In genomic region chr2:112481528-112482228, GRCh38 we compare ENCODE assay signal across 1 cellular context.
TF ChIP-seq lines count a peak whose summit lies in the region.

Gene TTL, plus strand, starts transcription at chr2:112482156. Its CDS starts 189 bp downstream, at chr2:112482345.

TF ChIP-seq in K562, 482 proteins besides CTCF, POLR2A, EP300 and RAD21 (continued from another document and continues in another):
- no peak for TF ChIP-seq RNF219 (CRISPR knock-in tag; IDR thresholded peaks at IDR 0.05)
- no peak for TF ChIP-seq MEF2D (tag; conservative IDR thresholded peaks at IDR 0.05; ENCODE audit: low read depth)
- no peak for TF ChIP-seq ZNF311 (CRISPR knock-in tag; IDR thresholded peaks at IDR 0.05)
- TF ChIP-seq CSDE1 (IDR thresholded peaks at IDR 0.05), result no peak
- TF ChIP-seq MCM7 (IDR thresholded peaks at IDR 0.05), result no peak
- no peak for TF ChIP-seq MTA1 (IDR thresholded peaks at IDR 0.05; ENCODE audit: borderline replicate concordance)
- TF ChIP-seq ZNF232 (CRISPR knock-in tag; IDR thresholded peaks at IDR 0.05), result no peak
- no peak for TF ChIP-seq MAFK (IDR thresholded peaks at IDR 0.05; ENCODE audit: low read length)
- TF ChIP-seq E4F1 (CRISPR knock-in tag; IDR thresholded peaks at IDR 0.05; ENCODE audit: borderline replicate concordance), result no peak
- TF ChIP-seq CEBPZ (IDR thresholded peaks at IDR 0.05; ENCODE audit: borderline replicate concordance, low read depth, low read length), result no peak
- peak; percentile 59; the same call in 1 of the 2 replicates for TF ChIP-seq NKRF (IDR thresholded peaks at IDR 0.05; ENCODE audit: borderline replicate concordance)
- no peak for TF ChIP-seq ELF4 (CRISPR knock-in tag; IDR thresholded peaks at IDR 0.05)
- TF ChIP-seq KLF16 (IDR thresholded peaks at IDR 0.05), result no peak
- TF ChIP-seq SREBF1 (IDR thresholded peaks at IDR 0.05; ENCODE audit: borderline replicate concordance, low read depth, low read length), result no peak
- TF ChIP-seq USF1 (CRISPR knock-in tag; IDR thresholded peaks at IDR 0.05), result no peak
- peak; percentile 65 for TF ChIP-seq SAP30 (IDR thresholded peaks at IDR 0.05; ENCODE audit: borderline replicate concordance, insufficient read depth, low read depth, low read length, poor library complexity, severe bottlenecking)
- TF ChIP-seq THRA (IDR thresholded peaks at IDR 0.05), result no peak
- TF ChIP-seq PCBP2 (IDR thresholded peaks at IDR 0.05; ENCODE audit: low read depth, low read length, poor library complexity, severe bottlenecking), result no peak
- TF ChIP-seq FOS (IDR thresholded peaks at IDR 0.05; ENCODE audit: extremely low read depth, insufficient read length), result no peak
- TF ChIP-seq DEAF1 (CRISPR knock-in tag; IDR thresholded peaks at IDR 0.05), result no peak
- no peak for TF ChIP-seq TRIM24 (IDR thresholded peaks at IDR 0.05)
- no peak for TF ChIP-seq JUND (IDR thresholded peaks at IDR 0.05; ENCODE audit: borderline replicate concordance, low read depth, low read length)
- no peak; the same call in 2 of the 3 replicates for TF ChIP-seq JUND (tag; IDR thresholded peaks at IDR 0.05; ENCODE audit: borderline replicate concordance, low read depth, low read length)
- TF ChIP-seq RAD51 (IDR thresholded peaks at IDR 0.05; ENCODE audit: borderline replicate concordance, low read depth), result no peak
- TF ChIP-seq SLC30A9 (CRISPR knock-in tag; IDR thresholded peaks at IDR 0.05), result no peak
- no peak; the same call in 1 of the 2 replicates for TF ChIP-seq MBD2 (IDR thresholded peaks at IDR 0.05; ENCODE audit: borderline replicate concordance, low read depth)
- no peak for TF ChIP-seq U2AF2 (optimal IDR thresholded peaks at IDR 0.05; ENCODE audit: low read depth, low read length)
- TF ChIP-seq THAP7 (CRISPR knock-in tag; IDR thresholded peaks at IDR 0.05), result no peak
- no peak for TF ChIP-seq MTA3 (IDR thresholded peaks at IDR 0.05; ENCODE audit: borderline replicate concordance)
- no peak for TF ChIP-seq NCOA4 (IDR thresholded peaks at IDR 0.05; ENCODE audit: partially characterized antibody)
- no peak for TF ChIP-seq ZHX1 (conservative IDR thresholded peaks at IDR 0.05; ENCODE audit: low read length)
- no peak for TF ChIP-seq MXI1 (IDR thresholded peaks at IDR 0.05; ENCODE audit: low read depth, low read length)
- TF ChIP-seq DLX4 (CRISPR knock-in tag; IDR thresholded peaks at IDR 0.05), result no peak
- TF ChIP-seq TAF1 (IDR thresholded peaks at IDR 0.05; ENCODE audit: control insufficient read depth, extremely low read depth, insufficient read depth, low read length, severe bottlenecking), result peak; percentile 56
- no peak for TF ChIP-seq IFI16 (CRISPR knock-in tag; IDR thresholded peaks at IDR 0.05)
- no peak for TF ChIP-seq ZNF347 (CRISPR knock-in tag; IDR thresholded peaks at IDR 0.05; ENCODE audit: low read depth)
- no peak for TF ChIP-seq LARP7 (IDR thresholded peaks at IDR 0.05)
- TF ChIP-seq NCOA1 (IDR thresholded peaks at IDR 0.05; ENCODE audit: low read depth), result no peak
- TF ChIP-seq SRSF9 (IDR thresholded peaks at IDR 0.05; ENCODE audit: borderline replicate concordance, low read depth, low read length), result no peak
- TF ChIP-seq EGR1 (conservative IDR thresholded peaks at IDR 0.05), result peak; percentile 73
- TF ChIP-seq ZNF134 (CRISPR knock-in tag; conservative IDR thresholded peaks at IDR 0.05), result no peak
- no peak for TF ChIP-seq CCAR2 (IDR thresholded peaks at IDR 0.05; ENCODE audit: low read depth, low read length)
- TF ChIP-seq ZBTB9 (CRISPR knock-in tag; IDR thresholded peaks at IDR 0.05), result no peak
- TF ChIP-seq NFXL1 (CRISPR knock-in tag; IDR thresholded peaks at IDR 0.05), result no peak
- no peak for TF ChIP-seq BACH1 (tag; IDR thresholded peaks at IDR 0.05)
- no peak for TF ChIP-seq ZNF668 (CRISPR knock-in tag; IDR thresholded peaks at IDR 0.05)
- TF ChIP-seq EHMT2 (IDR thresholded peaks at IDR 0.05), result no peak
